Comparison of ENCODE assay signal across 8 cellular contexts in the genomic region with DNA sequence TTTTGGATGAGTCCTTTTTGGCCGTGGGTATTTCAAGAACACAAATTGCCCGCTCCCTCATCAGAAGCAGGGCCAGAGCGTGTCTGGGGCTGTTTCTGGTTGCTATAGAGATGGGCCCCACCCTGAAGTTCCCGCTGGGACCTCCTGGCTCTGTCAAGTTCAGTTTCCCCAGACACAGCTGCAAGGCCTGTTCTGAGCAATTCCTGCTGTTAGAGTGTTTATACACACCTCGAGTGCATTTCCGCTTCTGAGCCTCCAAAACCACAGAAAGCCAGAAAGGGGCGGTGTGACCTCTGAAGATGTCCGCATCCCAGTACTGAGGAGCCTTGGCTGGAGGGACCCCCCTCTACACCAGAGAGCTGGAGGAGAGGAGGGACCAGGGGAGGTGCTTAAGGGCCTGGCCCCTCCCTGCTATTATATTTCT. TPM values are rescaled to one million over a fixed set of nuclear protein-coding genes. Genes with fewer than 3 reads are reported as not detected.
A peak's percentile ranks its signal among the peaks of the same experiment; 100 is the strongest.
DNase-seq lines count a peak whose midpoint lies in the region; ATAC-seq and FAIRE-seq lines count a peak whose summit lies in the region.

No MANE protein-coding gene starts in this region.

- no peak for FAIRE-seq in urothelium cell line (lab: Jason Lieb, UNC)

- intact Hi-C loops in left ventricle myocardium superior (cut with micrococcal nuclease) = no loop called here

- peak overlapping the region; percentile 83 for H3K27ac Mint-ChIP-seq in activated T-cell treated with anti-CD3 and anti-CD28 coated beads, Interleukin-2, amount 50 U/mL, for 24 hours
- H3K27ac Mint-ChIP-seq in stimulated activated naive CD8-positive, alpha-beta T cell treated with anti-CD3 and anti-CD28 coated beads, Interleukin-15, amount 100 ng/mL, for 72 hours = peak overlapping the region in 1 of 2 donors; percentile 65

- H3K4me1 Mint-ChIP-seq in activated T-cell treated with anti-CD3 and anti-CD28 coated beads, Interleukin-2, amount 50 U/mL, for 24 hours (ENCODE audit: low read depth) = peaks cover 21% of the 10 kb centered on the region
- peaks cover 25% of the 10 kb centered on the region for H3K4me1 Mint-ChIP-seq in stimulated activated naive CD8-positive, alpha-beta T cell treated with anti-CD3 and anti-CD28 coated beads, Interleukin-15, amount 100 ng/mL, for 72 hours

- H3K27me3 Mint-ChIP-seq in activated T-cell treated with anti-CD3 and anti-CD28 coated beads, Interleukin-2, amount 50 U/mL, for 24 hours = no peaks in the 10 kb centered on the region
- no peaks in the 10 kb centered on the region for H3K27me3 Mint-ChIP-seq in stimulated activated naive CD8-positive, alpha-beta T cell treated with anti-CD3 and anti-CD28 coated beads, Interleukin-15, amount 100 ng/mL, for 72 hours

- no peaks in the 10 kb centered on the region for H3K36me3 Mint-ChIP-seq in activated T-cell treated with anti-CD3 and anti-CD28 coated beads, Interleukin-2, amount 50 U/mL, for 24 hours (ENCODE audit: low read depth)

- peak; percentile 86 for DNase-seq in ELR (ENCODE audit: low read depth)
- DNase-seq in activated T-cell treated with anti-CD3 and anti-CD28 coated beads, Interleukin-2, amount 50 U/mL, for 24 hours = peak; percentile 54
- peak; percentile 79 for DNase-seq in left ventricle myocardium superior
- peak in 1 of 2 donors; percentile 60 for DNase-seq in stimulated activated naive CD8-positive, alpha-beta T cell treated with anti-CD3 and anti-CD28 coated beads, Interleukin-15, amount 100 ng/mL, for 72 hours
- no peak for DNase-seq in urothelium cell line (ENCODE audit: low spot score)
- no peak for DNase-seq in iPS-NIHi11 (ENCODE audit: low spot score)

- H3K9me3 Mint-ChIP-seq in activated T-cell treated with anti-CD3 and anti-CD28 coated beads, Interleukin-2, amount 50 U/mL, for 24 hours = no peaks in the 10 kb centered on the region
- no peaks in the 10 kb centered on the region for H3K9me3 Mint-ChIP-seq in stimulated activated naive CD8-positive, alpha-beta T cell treated with anti-CD3 and anti-CD28 coated beads, Interleukin-15, amount 100 ng/mL, for 72 hours

- no peak overlapping the region for H3K4me3 Mint-ChIP-seq in activated T-cell treated with anti-CD3 and anti-CD28 coated beads, Interleukin-2, amount 50 U/mL, for 24 hours
- peak overlapping the region; percentile 47 to 54 for H3K4me3 Mint-ChIP-seq in stimulated activated naive CD8-positive, alpha-beta T cell treated with anti-CD3 and anti-CD28 coated beads, Interleukin-15, amount 100 ng/mL, for 72 hours

- peak; percentile 83 for ATAC-seq in GM19455 (IDR thresholded peaks at IDR 0.05; ENCODE audit: unreplicated experiment)
- peak; percentile 88 for ATAC-seq in HG03432 (IDR thresholded peaks at IDR 0.05; ENCODE audit: unreplicated experiment)
- ATAC-seq in left ventricle myocardium superior = peak; percentile 89
- peak; percentile 86 for ATAC-seq in stimulated activated naive CD8-positive, alpha-beta T cell treated with anti-CD3 and anti-CD28 coated beads, Interleukin-15, amount 100 ng/mL, for 72 hours

RNA-seq across cellular contexts. Expression of a gene that starts 9.3 kb away (rescaled TPM):
- 152 TPM for total RNA-seq in left ventricle myocardium superior

RNA-seq across cellular contexts. Expression of a gene that starts 13.9 kb away (rescaled TPM):
- 24.4 TPM for total RNA-seq in left ventricle myocardium superior

RNA-seq across cellular contexts. Expression of a gene that starts 20.3 kb away (rescaled TPM):
- 8.6 TPM for total RNA-seq in left ventricle myocardium superior

RNA-seq across cellular contexts. Expression of a gene that starts 32.3 kb away (rescaled TPM):
- total RNA-seq in left ventricle myocardium superior = 11.4 TPM

RNA-seq across cellular contexts. Expression of a gene that starts 40.2 kb away (rescaled TPM):
- 124 TPM for total RNA-seq in left ventricle myocardium superior

Comparison
In these comparisons a context has a peak if more than half of its experiments do, and no peak if none do; other contexts are left out.
1. DNase-seq: peak in ELR (single experiment), activated T-cell treated with anti-CD3 and anti-CD28 coated beads, Interleukin-2, amount 50 U/mL, for 24 hours (single experiment) and left ventricle myocardium superior (single experiment); none in urothelium cell line (single experiment) and iPS-NIHi11 (single experiment).
2. Peak in every context shown above with its lines, with median percentiles within 50 percentile points of each other: ATAC-seq.